Comparison of ENCODE assay signal across 21 cellular contexts in the genomic region with DNA sequence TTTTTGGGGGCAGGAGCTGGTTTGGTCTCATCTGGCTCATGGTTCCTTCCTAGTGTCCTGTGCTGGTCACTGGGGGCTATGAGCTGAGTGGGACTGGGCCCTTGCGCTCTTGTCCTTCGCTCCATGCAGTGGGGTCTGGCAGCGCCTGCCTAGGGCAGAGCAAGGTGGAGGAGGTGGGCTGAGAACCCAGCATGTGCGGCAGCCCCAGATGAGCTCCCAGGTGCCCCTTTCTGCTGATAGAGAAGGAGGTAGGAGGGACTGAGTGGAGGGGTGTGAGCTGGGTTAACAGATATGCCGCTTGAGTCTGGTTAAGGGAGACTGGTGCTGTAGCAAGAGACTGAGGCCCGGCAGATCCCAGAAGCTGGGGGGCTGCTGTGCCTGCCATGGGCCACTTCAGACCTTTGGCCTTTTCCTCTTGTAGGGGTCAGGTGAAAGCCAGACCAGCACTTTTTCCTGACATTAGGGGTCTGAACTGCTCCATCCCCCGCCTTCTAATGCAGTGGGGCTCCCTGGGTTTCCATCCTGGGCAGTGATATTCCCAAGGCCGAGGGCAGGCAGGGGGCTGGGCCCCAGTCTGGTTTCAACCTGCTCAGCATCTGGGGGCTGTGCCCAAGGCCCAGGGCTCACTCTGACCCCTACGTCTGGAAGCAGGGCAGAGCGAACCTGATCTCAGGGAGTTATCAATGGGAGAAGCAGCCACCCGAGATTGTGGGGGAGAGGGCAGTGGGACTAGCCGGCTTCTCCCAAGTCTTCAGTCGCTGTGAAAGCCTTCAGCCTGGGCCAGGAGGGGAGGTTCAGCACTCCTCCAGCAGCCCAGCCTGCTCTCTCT.
DNase-seq lines count a peak whose midpoint lies in the region; ATAC-seq and TF ChIP-seq lines count a peak whose summit lies in the region.
"Had no signal": no experiment of that assay in that cellular context is flagged by ENCODE, and none has a peak within 500 bp of the region (broad histone marks: within the 10 kb centered on the region; RNA-seq: fewer than 3 reads in every experiment).

No MANE protein-coding gene starts in this region.

- H3K27me3 Mint-ChIP-seq in Calu3 (ENCODE audit: unreplicated experiment), result peaks cover 60% of the 10 kb centered on the region
- H3K27me3 Mint-ChIP-seq in central memory CD8-positive, alpha-beta T cell, result peaks cover 24% of the 10 kb centered on the region
- peaks cover 18% of the 10 kb centered on the region for H3K27me3 Mint-ChIP-seq in activated naive CD8-positive, alpha-beta T cell treated with anti-CD3 and anti-CD28 coated beads, Interleukin-2, amount 50 U/mL, for 24 hours

- ATAC-seq in central memory CD8-positive, alpha-beta T cell (replicated peaks; ENCODE audit: extremely low read depth, poor library complexity, severe bottlenecking), result no peak
- ATAC-seq in stimulated activated naive CD8-positive, alpha-beta T cell treated with anti-CD3 and anti-CD28 coated beads, Interleukin-15, Interleukin-2, amounts not matched to agents 100 U/mL and 50 U/mL, for 24 hours, result no peak
- no peak for ATAC-seq in activated naive CD8-positive, alpha-beta T cell treated with anti-CD3 and anti-CD28 coated beads, Interleukin-2, amount 50 U/mL, for 24 hours
- ATAC-seq: CD8-positive, alpha-beta T cell; GM12878; K562 had no signal

- BruUV-seq in Calu3 (replicated peaks; lab: Mats Ljungman, UMichigan), result no TSS peak

- WGBS in spleen, 5 donors, result 71 to 87% (median 85%) methylated on average over 13 of the region's 13 CpGs

- TF ChIP-seq POLR2A in spleen (IDR thresholded peaks at IDR 0.05), result no peak

- H3K4me1 ChIP-seq in spleen, result peaks cover 0 to 7% (median 2%) of the 10 kb centered on the region in 6 donors
- H3K4me1 ChIP-seq: BLaER1 treated with 17β-estradiol and CSF1 and Interleukin-3, amounts not matched to agents 10 nM and 100 nM had no signal

- no peak overlapping the region for H3K4me3 Mint-ChIP-seq in Calu3 (ENCODE audit: low read depth, unreplicated experiment)
- H3K4me3 Mint-ChIP-seq in central memory CD8-positive, alpha-beta T cell, result no peak overlapping the region
- H3K4me3 Mint-ChIP-seq in activated naive CD8-positive, alpha-beta T cell treated with anti-CD3 and anti-CD28 coated beads, Interleukin-2, amount 50 U/mL, for 24 hours, result no peak overlapping the region
- H3K4me3 Mint-ChIP-seq: CD8-positive, alpha-beta T cell had no signal

- H3K4me1 Mint-ChIP-seq in Calu3 (ENCODE audit: low read depth, unreplicated experiment), result no peaks in the 10 kb centered on the region
- H3K4me1 Mint-ChIP-seq in central memory CD8-positive, alpha-beta T cell, result peaks cover 22% of the 10 kb centered on the region
- H3K4me1 Mint-ChIP-seq in activated naive CD8-positive, alpha-beta T cell treated with anti-CD3 and anti-CD28 coated beads, Interleukin-2, amount 50 U/mL, for 24 hours, result peaks cover 4% of the 10 kb centered on the region

- intact Hi-C loops in Calu3 (cut with micrococcal nuclease; ENCODE audit: unreplicated experiment), result loop anchor here (5.0 kb wide), 1 partner anchor 165 kb away; no protein-coding TSS in a partner anchor
- intact Hi-C loops in spleen (cut with DNase I; ENCODE audit: low total_unique reads), result no loop called here

- peaks cover 0 to 16% (median 0%) of the 10 kb centered on the region in 7 donors for H3K27me3 ChIP-seq in spleen (replicated peaks in 1 of 7)
- H3K27me3 ChIP-seq: BLaER1 treated with 17β-estradiol and CSF1 and Interleukin-3, amounts not matched to agents 10 nM and 100 nM had no signal

- no peak overlapping the region for H3K27ac ChIP-seq in spleen
- H3K27ac ChIP-seq: BLaER1 treated with 17β-estradiol and CSF1 and Interleukin-3, amounts not matched to agents 10 nM and 100 nM; GM23248 had no signal

- DNase-seq in Calu3 (peak; percentile 0), left kidney (ENCODE audit: low read depth, low spot score) (peak; percentile 56), spleen (peak; percentile 54), GM19238 (ENCODE audit: insufficient read length, low spot score) (no peak)
- peak; percentile 6 to 8 for DNase-seq in central memory CD8-positive, alpha-beta T cell (ENCODE audit: low spot score in 2 of 2)
- no peak for DNase-seq in stimulated activated naive CD8-positive, alpha-beta T cell treated with anti-CD3 and anti-CD28 coated beads, Interleukin-15, Interleukin-2, amounts not matched to agents 100 U/mL and 50 U/mL, for 24 hours
- DNase-seq in activated naive CD8-positive, alpha-beta T cell treated with anti-CD3 and anti-CD28 coated beads, Interleukin-2, amount 50 U/mL, for 24 hours, result no peak
- DNase-seq: DMS53, EL, GM23248, NCI-H1417, NCI-H187, NCI-H2107, NCI-H2227 treated with DMSO at 0.1 percent for 48 hours, NCI-H510A treated with DMSO at 0.1 percent for 48 hours, NCI-H82, SHP77 had no signal

- CTCF ChIA-PET in Calu3 (lab: Charles Lee), result no interaction called here

- no peak overlapping the region for H3K27ac Mint-ChIP-seq in Calu3 (ENCODE audit: unreplicated experiment)
- H3K27ac Mint-ChIP-seq in central memory CD8-positive, alpha-beta T cell (ENCODE audit: low read depth), result no peak overlapping the region
- no peak overlapping the region for H3K27ac Mint-ChIP-seq in activated naive CD8-positive, alpha-beta T cell treated with anti-CD3 and anti-CD28 coated beads, Interleukin-2, amount 50 U/mL, for 24 hours
- H3K27ac Mint-ChIP-seq: CD8-positive, alpha-beta T cell had no signal

- TF ChIP-seq CTCF in Calu3 (IDR thresholded peaks at IDR 0.05; ENCODE audit: unreplicated experiment), result no peak
- no peak for TF ChIP-seq CTCF in spleen (IDR thresholded peaks at IDR 0.05 in 8 of 11, conservative IDR thresholded peaks at IDR 0.05 in 3 of 11)

- no peaks in the 10 kb centered on the region for H3K36me3 ChIP-seq in spleen
- H3K36me3 ChIP-seq: BLaER1 treated with 17β-estradiol and CSF1 and Interleukin-3, amounts not matched to agents 10 nM and 100 nM had no signal

- H3K4me3 ChIP-seq in spleen, result no peak overlapping the region
- H3K4me3 ChIP-seq: BLaER1 treated with 17β-estradiol and CSF1 and Interleukin-3, amounts not matched to agents 10 nM and 100 nM; GM12878; GM23248; K562 had no signal

- no peaks in the 10 kb centered on the region for H3K9me3 ChIP-seq in spleen
- H3K9me3 ChIP-seq: BLaER1 treated with 17β-estradiol and CSF1 and Interleukin-3, amounts not matched to agents 10 nM and 100 nM had no signal

- H3K9me3 Mint-ChIP-seq in Calu3 (ENCODE audit: low read depth, unreplicated experiment), result no peaks in the 10 kb centered on the region
- H3K9me3 Mint-ChIP-seq in central memory CD8-positive, alpha-beta T cell, result no peaks in the 10 kb centered on the region
- H3K9me3 Mint-ChIP-seq in activated naive CD8-positive, alpha-beta T cell treated with anti-CD3 and anti-CD28 coated beads, Interleukin-2, amount 50 U/mL, for 24 hours, result no peaks in the 10 kb centered on the region
- H3K9me3 Mint-ChIP-seq: CD8-positive, alpha-beta T cell had no signal

- no peaks in the 10 kb centered on the region for H3K36me3 Mint-ChIP-seq in Calu3 (ENCODE audit: insufficient read depth, unreplicated experiment)
- peaks cover 2% of the 10 kb centered on the region for H3K36me3 Mint-ChIP-seq in central memory CD8-positive, alpha-beta T cell (ENCODE audit: insufficient read depth)
- H3K36me3 Mint-ChIP-seq in activated naive CD8-positive, alpha-beta T cell treated with anti-CD3 and anti-CD28 coated beads, Interleukin-2, amount 50 U/mL, for 24 hours (ENCODE audit: low read depth), result no peaks in the 10 kb centered on the region
- H3K36me3 Mint-ChIP-seq: CD8-positive, alpha-beta T cell had no signal

Comparison
In these comparisons a context has a peak if more than half of its experiments do, and no peak if none do; other contexts are left out.
1. DNase-seq: peak in Calu3 (single experiment), central memory CD8-positive, alpha-beta T cell (2 of 2), left kidney (single experiment) and spleen (single experiment); none in stimulated activated naive CD8-positive, alpha-beta T cell treated with anti-CD3 and anti-CD28 coated beads, Interleukin-15, Interleukin-2, amounts not matched to agents 100 U/mL and 50 U/mL, for 24 hours (single experiment), activated naive CD8-positive, alpha-beta T cell treated with anti-CD3 and anti-CD28 coated beads, Interleukin-2, amount 50 U/mL, for 24 hours (single experiment) and GM19238 (single experiment).